ENCODE assay signal across 9 cellular contexts in genomic region chr17:77645441-77646430, GRCh38.
DNase-seq lines count a peak whose midpoint lies in the region; ATAC-seq and TF ChIP-seq lines count a peak whose summit lies in the region.
"Had no signal": no experiment of that assay in that cellular context is flagged by ENCODE, and none has a peak within 500 bp of the region (broad histone marks: within the 10 kb centered on the region; RNA-seq: fewer than 3 reads in every experiment).

No MANE protein-coding gene starts in this region.

- TF ChIP-seq CTCF in body of pancreas (IDR thresholded peaks at IDR 0.05) (no peak), uterus (IDR thresholded peaks at IDR 0.05) (no peak)

- TF ChIP-seq POLR2A in body of pancreas (IDR thresholded peaks at IDR 0.05) (no peak), uterus (IDR thresholded peaks at IDR 0.05) (no peak)

- peak; percentile 57 for DNase-seq in ELF-1 (ENCODE audit: low read depth, low spot score)
- peak; percentile 23 to 33 for DNase-seq in activated CD4-positive, alpha-beta T cell treated with anti-CD3 and anti-CD28 coated beads, Interleukin-2, amount 50 U/mL, for 24 hours (ENCODE audit: low read depth in 1 of 2, low spot score in 1 of 2)
- peak; percentile 61 for DNase-seq in ecto neural progenitor cell (ENCODE audit: low spot score)
- DNase-seq in stimulated activated CD4-positive, alpha-beta T cell treated with anti-CD3 and anti-CD28 coated beads, Interleukin-2, amount 100 ng/mL, for 48 hours: peak; percentile 28 to 37
- no peak for DNase-seq in body of pancreas
- DNase-seq in NCI-H510A (lab: John Stamatoyannopoulos, UW): no peak
- no peak for DNase-seq in uterus

- no peaks in the 10 kb centered on the region for H3K9me3 ChIP-seq in body of pancreas
- peaks cover 0 to 3% of the 10 kb centered on the region in 2 donors for H3K9me3 ChIP-seq in uterus

- intact Hi-C loops in body of pancreas (cut with DNase I) (no loop called here), uterus (cut with DNase I; ENCODE audit: low total_unique reads) (no loop called here)

- peaks cover 0 to 4% of the 10 kb centered on the region in 2 donors for H3K27me3 ChIP-seq in body of pancreas
- no peaks in the 10 kb centered on the region for H3K27me3 ChIP-seq in uterus

- no peak overlapping the region for H3K27ac ChIP-seq in body of pancreas
- H3K27ac ChIP-seq in uterus: no peak overlapping the region
- H3K27ac ChIP-seq: RWPE1 had no signal

- H3K4me3 ChIP-seq in body of pancreas (no peak overlapping the region), uterus (no peak overlapping the region)

- H3K4me1 ChIP-seq in body of pancreas: no peaks in the 10 kb centered on the region
- H3K4me1 ChIP-seq in uterus: no peaks in the 10 kb centered on the region

- no peaks in the 10 kb centered on the region for H3K36me3 ChIP-seq in body of pancreas (replicated peaks in 1 of 2; ENCODE audit: insufficient read depth in 1 of 2, low read depth in 2 of 2)
- no peaks in the 10 kb centered on the region for H3K36me3 ChIP-seq in uterus

- no peak for ATAC-seq in GM19463 (IDR thresholded peaks at IDR 0.05; ENCODE audit: unreplicated experiment)
- no peak for ATAC-seq in body of pancreas

- WGBS in body of pancreas, 2 donors: 32 to 45% methylated on average over 27 to 29 of the region's 29 CpGs

Comparison
In these comparisons a context has a peak if more than half of its experiments do, and no peak if none do; other contexts are left out.
1. DNase-seq: peak in ELF-1 (single experiment), activated CD4-positive, alpha-beta T cell treated with anti-CD3 and anti-CD28 coated beads, Interleukin-2, amount 50 U/mL, for 24 hours (2 of 2), ecto neural progenitor cell (single experiment) and stimulated activated CD4-positive, alpha-beta T cell treated with anti-CD3 and anti-CD28 coated beads, Interleukin-2, amount 100 ng/mL, for 48 hours (2 of 2); none in body of pancreas (0 of 4), NCI-H510A (single experiment) and uterus (0 of 2).